Comparison of ENCODE assay signal across 9 cellular contexts in the genomic region with DNA sequence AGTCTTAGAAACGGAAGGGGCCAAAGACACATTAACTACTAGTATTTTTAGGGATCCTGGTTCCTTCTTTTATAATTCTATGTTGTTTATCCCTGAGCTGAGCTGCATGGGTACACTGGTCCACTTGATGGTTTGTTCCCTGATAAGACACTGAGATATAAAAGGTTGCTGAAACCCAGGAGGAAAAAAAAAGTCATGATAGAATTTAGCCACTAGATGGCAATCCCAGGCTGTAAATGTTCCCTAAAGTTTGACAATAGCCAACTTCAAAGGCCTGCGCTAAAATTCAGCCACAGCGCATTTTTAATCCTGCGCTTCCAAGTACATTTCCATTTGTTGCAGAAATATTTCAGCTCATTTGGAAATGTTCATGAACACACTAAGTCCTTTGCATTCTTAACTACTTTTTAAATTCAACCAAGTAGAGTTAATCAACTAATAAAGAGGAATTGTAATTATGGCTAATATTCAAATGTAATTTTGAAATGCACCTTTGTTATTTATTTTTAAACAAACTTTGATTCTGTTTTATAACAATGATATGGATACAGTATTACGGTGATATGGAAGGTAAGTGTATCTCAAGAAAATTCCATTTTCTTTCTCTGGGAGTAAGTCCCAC.
DNase-seq lines count a peak whose midpoint lies in the region; ATAC-seq and TF ChIP-seq lines count a peak whose summit lies in the region.
"Had no signal": no experiment of that assay in that cellular context is flagged by ENCODE, and none has a peak within 500 bp of the region (broad histone marks: within the 10 kb centered on the region; RNA-seq: fewer than 3 reads in every experiment).

No MANE protein-coding gene starts in this region.

- H3K36me3 ChIP-seq in IMR-90 (ENCODE audit: control insufficient read depth, insufficient read depth, low read length): no peaks in the 10 kb centered on the region

- no peaks in the 10 kb centered on the region for H3K4me1 Mint-ChIP-seq in activated CD4-positive, alpha-beta T cell treated with anti-CD3 and anti-CD28 coated beads, Interleukin-2, amount 10 ng/mL, durations not matched to agents 7 days and 5 days
- H3K4me1 Mint-ChIP-seq: central memory CD8-positive, alpha-beta T cell had no signal

- H3K18ac ChIP-seq in IMR-90 (ENCODE audit: low read depth, low read length): no peak overlapping the region

- in situ Hi-C loops in IMR-90 (cut with MboI; ENCODE audit: low sequenced_read_pairs): loop anchor here (5.0 to 25.0 kb wide), 4 partner anchors 610 to 1365 kb away; a partner anchor contains a TSS

- no peak overlapping the region for H3K56ac ChIP-seq in IMR-90 (ENCODE audit: extremely low read depth, insufficient read depth, low read length)

- H3K36me3 Mint-ChIP-seq in activated CD4-positive, alpha-beta T cell treated with anti-CD3 and anti-CD28 coated beads, Interleukin-2, amount 10 ng/mL, durations not matched to agents 7 days and 5 days (ENCODE audit: low read depth): no peaks in the 10 kb centered on the region

- ATAC-seq in IMR-90 (ENCODE audit: low read depth) (peak; percentile 71), GM19452 (IDR thresholded peaks at IDR 0.05; ENCODE audit: unreplicated experiment) (no peak), GM19328 (IDR thresholded peaks at IDR 0.05; ENCODE audit: unreplicated experiment) (no peak)

- H3K9me1 ChIP-seq in IMR-90 (ENCODE audit: insufficient read depth, low read length): no peaks in the 10 kb centered on the region

- no peak overlapping the region for H3K4me3 ChIP-seq in IMR-90 (ENCODE audit: insufficient read depth, low read depth, low read length)

- no peak overlapping the region for H3K14ac ChIP-seq in IMR-90 (replicated peaks; ENCODE audit: low read depth, low read length)

- no peak overlapping the region for H3K9ac ChIP-seq in IMR-90 (ENCODE audit: low read depth, low read length)

- no peaks in the 10 kb centered on the region for H3K9me3 ChIP-seq in IMR-90 (ENCODE audit: control insufficient read depth, insufficient read depth, low read length)

- no peak overlapping the region for H4K5ac ChIP-seq in IMR-90 (ENCODE audit: low read depth, low read length)

- intact Hi-C loops in IMR-90 (cut with micrococcal nuclease): loop anchor here (1.0 to 10.0 kb wide), 4 partner anchors 611 to 1372 kb away; no protein-coding TSS in a partner anchor

- H3K4me3 Mint-ChIP-seq in activated CD4-positive, alpha-beta T cell treated with anti-CD3 and anti-CD28 coated beads, Interleukin-2, amount 10 ng/mL, durations not matched to agents 7 days and 5 days: no peak overlapping the region
- H3K4me3 Mint-ChIP-seq: central memory CD8-positive, alpha-beta T cell had no signal

- no peak overlapping the region for H3K27ac Mint-ChIP-seq in activated CD4-positive, alpha-beta T cell treated with anti-CD3 and anti-CD28 coated beads, Interleukin-2, amount 10 ng/mL, durations not matched to agents 7 days and 5 days

- H3K27me3 Mint-ChIP-seq in activated CD4-positive, alpha-beta T cell treated with anti-CD3 and anti-CD28 coated beads, Interleukin-2, amount 10 ng/mL, durations not matched to agents 7 days and 5 days: peaks cover 8% of the 10 kb centered on the region
- H3K27me3 Mint-ChIP-seq: central memory CD8-positive, alpha-beta T cell had no signal

- TF ChIP-seq CTCF in IMR-90 (conservative IDR thresholded peaks at IDR 0.05; ENCODE audit: low read depth, low read length): peak; percentile 77

- 40% methylated on average over 1 of the region's 5 CpGs; no CpG with 5 or more reads in 1 of the 2 experiments for WGBS in IMR-90 (ENCODE audit: extremely low coverage in 2 of 2, insufficient read length in 1 of 2), 2 experiments

- no peak overlapping the region for H2AK9ac ChIP-seq in IMR-90 (replicated peaks; ENCODE audit: low read depth, low read length, poor library complexity)

- no peak overlapping the region for H3K4ac ChIP-seq in IMR-90 (ENCODE audit: low read depth, low read length)

- no peak overlapping the region for H4K8ac ChIP-seq in IMR-90 (ENCODE audit: low read depth in 2 of 2, low read length in 2 of 2)

- CTCF ChIA-PET in activated CD4-positive, alpha-beta T cell treated with anti-CD3 and anti-CD28 coated beads, Interleukin-2, amount 10 ng/mL, durations not matched to agents 7 days and 5 days (lab: Charles Lee): no interaction called here
- CTCF ChIA-PET in IMR-90 (lab: Yijun Ruan, JAX): interaction anchor here (0.6 to 1.4 kb wide), 9 partner anchors 9 to 1183 kb away, joined by 3 to 6 read pairs (median 3); no protein-coding TSS in a partner anchor

- H3K23ac ChIP-seq in IMR-90 (ENCODE audit: low read depth, low read length): no peak overlapping the region

- no peak overlapping the region for H2BK20ac ChIP-seq in IMR-90 (ENCODE audit: low read depth, low read length)

- no peak overlapping the region for H2BK15ac ChIP-seq in IMR-90 (ENCODE audit: low read depth, low read length)

- H3K4me1 ChIP-seq in IMR-90 (ENCODE audit: control insufficient read depth, insufficient read depth, low read length): no peaks in the 10 kb centered on the region

- H3K9me3 Mint-ChIP-seq in activated CD4-positive, alpha-beta T cell treated with anti-CD3 and anti-CD28 coated beads, Interleukin-2, amount 10 ng/mL, durations not matched to agents 7 days and 5 days: no peaks in the 10 kb centered on the region
- H3K9me3 Mint-ChIP-seq: central memory CD8-positive, alpha-beta T cell had no signal

- H2BK5ac ChIP-seq in IMR-90 (ENCODE audit: low read depth, low read length, poor library complexity, severe bottlenecking): no peak overlapping the region

- H4K20me1 ChIP-seq in IMR-90 (ENCODE audit: insufficient read depth, low read length): no peaks in the 10 kb centered on the region

- H3K27me3 ChIP-seq in IMR-90 (ENCODE audit: control insufficient read depth, insufficient read depth, low read length): peaks cover 14% of the 10 kb centered on the region

- no peak overlapping the region for H2BK120ac ChIP-seq in IMR-90 (ENCODE audit: low read depth, low read length)

- no peak overlapping the region for H3K4me2 ChIP-seq in IMR-90 (ENCODE audit: low read depth, low read length)

- no TSS peak for BruUV-seq in IMR-90 (replicated peaks; lab: Mats Ljungman, UMichigan)

- DNase-seq in activated CD4-positive, alpha-beta T cell treated with anti-CD3 and anti-CD28 coated beads for 48 hours: peak; percentile 2
- DNase-seq in activated CD4-positive, alpha-beta T cell treated with anti-CD3 and anti-CD28 coated beads, Interleukin-2, amount 10 ng/mL, durations not matched to agents 7 days and 5 days: no peak
- DNase-seq in IMR-90 (peak; percentile 61), SK-N-DZ (ENCODE audit: low spot score) (peak; percentile 71), fibroblast of the conjunctiva (ENCODE audit: low read depth) (peak; percentile 45), pons (ENCODE audit: low spot score) (peak; percentile 77)

- TF ChIP-seq POLR2A in IMR-90 (IDR thresholded peaks at IDR 0.05; ENCODE audit: low read depth, low read length): no peak

- no peak overlapping the region for H3K27ac ChIP-seq in IMR-90 (ENCODE audit: insufficient read depth, low read length)

- H4K91ac ChIP-seq in IMR-90 (ENCODE audit: insufficient read depth, low read depth, low read length): no peak overlapping the region

- H3K79me1 ChIP-seq in IMR-90 (ENCODE audit: low read depth in 1 of 2, low read length in 2 of 2): no peaks in the 10 kb centered on the region

- POLR2A ChIA-PET in activated CD4-positive, alpha-beta T cell treated with anti-CD3 and anti-CD28 coated beads, Interleukin-2, amount 10 ng/mL, durations not matched to agents 7 days and 5 days (lab: Charles Lee): no interaction called here
- POLR2A ChIA-PET in IMR-90 (lab: Charles Lee; ENCODE audit: unreplicated experiment): no interaction called here

- dilution Hi-C loops in IMR-90 (cut with HindIII; ENCODE audit: low sequenced_read_pairs, unreplicated experiment): no loop called here

- no peak overlapping the region for H2AK5ac ChIP-seq in IMR-90 (ENCODE audit: low read depth, low read length)

- peak; percentile 72 for TF ChIP-seq RAD21 in IMR-90 (IDR thresholded peaks at IDR 0.05; ENCODE audit: low read length)

- no peak overlapping the region for H2AFZ ChIP-seq in IMR-90 (replicated peaks; ENCODE audit: low read length, poor library complexity)

TF ChIP-seq in IMR-90, 13 proteins besides CTCF, POLR2A, EP300 and RAD21:
- peak; percentile 65 for TF ChIP-seq SMC3 (IDR thresholded peaks at IDR 0.05; ENCODE audit: low read depth, low read length)
- TF ChIP-seq NFE2L2 (IDR thresholded peaks at IDR 0.05; ENCODE audit: low read depth, low read length): no peak
- TF ChIP-seq MXI1 (IDR thresholded peaks at IDR 0.05; ENCODE audit: borderline replicate concordance, low read depth, low read length): no peak
- TF ChIP-seq FOS (IDR thresholded peaks at IDR 0.05; ENCODE audit: low read depth, low read length): no peak
- TF ChIP-seq, protein P1, sequence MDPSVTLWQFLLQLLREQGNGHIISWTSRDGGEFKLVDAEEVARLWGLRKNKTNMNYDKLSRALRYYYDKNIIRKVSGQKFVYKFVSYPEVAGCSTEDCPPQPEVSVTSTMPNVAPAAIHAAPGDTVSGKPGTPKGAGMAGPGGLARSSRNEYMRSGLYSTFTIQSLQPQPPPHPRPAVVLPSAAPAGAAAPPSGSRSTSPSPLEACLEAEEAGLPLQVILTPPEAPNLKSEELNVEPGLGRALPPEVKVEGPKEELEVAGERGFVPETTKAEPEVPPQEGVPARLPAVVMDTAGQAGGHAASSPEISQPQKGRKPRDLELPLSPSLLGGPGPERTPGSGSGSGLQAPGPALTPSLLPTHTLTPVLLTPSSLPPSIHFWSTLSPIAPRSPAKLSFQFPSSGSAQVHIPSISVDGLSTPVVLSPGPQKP (IDR thresholded peaks at IDR 0.05; ENCODE audit: borderline replicate concordance, low read depth, low read length): no peak
